24 cellular contexts compared by ENCODE assay signal in the genomic region with DNA sequence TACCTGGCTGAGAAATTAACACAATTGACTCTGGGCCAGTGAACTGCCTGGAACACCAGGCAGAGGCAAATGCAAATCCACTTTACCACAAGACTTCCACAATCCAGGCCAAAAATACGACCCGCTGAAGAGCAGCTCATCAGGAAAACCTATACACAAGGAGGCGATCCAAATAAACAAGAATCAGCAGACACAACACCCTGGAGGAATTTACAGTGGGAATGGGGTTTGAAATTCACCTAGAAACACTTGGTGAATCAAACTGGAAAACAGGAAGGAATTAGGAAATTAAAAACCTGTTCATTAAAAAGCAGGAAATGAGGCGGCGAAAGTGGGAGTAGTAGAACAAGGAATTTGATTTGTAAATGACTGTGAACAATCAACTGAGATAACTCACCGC.
"Had no signal": no experiment of that assay in that cellular context is flagged by ENCODE, and none has a peak within 500 bp of the region (broad histone marks: within the 10 kb centered on the region; RNA-seq: fewer than 3 reads in every experiment).

No MANE protein-coding gene starts in this region.

- H2AFZ ChIP-seq: hepatocyte, parathyroid adenoma had no signal

- H3K36me3 Mint-ChIP-seq: activated naive CD4-positive, alpha-beta T cell treated with anti-CD3 and anti-CD28 coated beads, Interleukin-2, amount 10 ng/mL, durations not matched to agents 7 days and 5 days had no signal

- H3K4me1 Mint-ChIP-seq: immature natural killer cell had no signal

- H3K4me2 ChIP-seq: hepatocyte had no signal

- H3K4me3 ChIP-seq: hepatocyte, sigmoid colon, upper lobe of left lung had no signal

- DNase-seq: activated CD4-positive, alpha-beta T cell treated with anti-CD3 and anti-CD28 coated beads for 4 hours; activated CD4-positive, alpha-beta T cell treated with anti-CD3 and anti-CD28 coated beads, Interleukin-2, amount 50 U/mL, for 48 hours; activated CD4-positive, CD25-positive, alpha-beta regulatory T cell; activated effector memory CD4-positive, alpha-beta T cell treated with Interleukin-2 at 50 U/mL for 16 hours; activated naive CD4-positive, alpha-beta T cell treated with anti-CD3 and anti-CD28 coated beads, Interleukin-2, amount 10 ng/mL, durations not matched to agents 7 days and 5 days; activated naive CD8-positive, alpha-beta T cell treated with anti-CD3 and anti-CD28 coated beads, Interleukin-2, amount 50 U/mL, for 24 hours; activated T-cell treated with anti-CD3 and anti-CD28 coated beads, Interleukin-2, amount 50 U/mL, for 72 hours; anterior cingulate cortex; effector CD8-positive, alpha-beta T cell; foreskin melanocyte; glutamatergic neuron; immature natural killer cell; mesenchymal stem cell; nucleus accumbens; sigmoid colon; stimulated activated CD4-positive, alpha-beta T cell treated with anti-CD3 and anti-CD28 coated beads, Interleukin-4, amount 100 ng/mL, for 1 hour; stimulated activated naive CD4-positive, alpha-beta T cell treated with Interleukin-2 at 50 U/mL for 16 hours; T-helper 9 cell; upper lobe of left lung had no signal

- H3K79me2 ChIP-seq: parathyroid adenoma had no signal

- H3K27ac Mint-ChIP-seq: activated naive CD4-positive, alpha-beta T cell treated with anti-CD3 and anti-CD28 coated beads, Interleukin-2, amount 10 ng/mL, durations not matched to agents 7 days and 5 days; activated naive CD8-positive, alpha-beta T cell treated with anti-CD3 and anti-CD28 coated beads, Interleukin-2, amount 50 U/mL, for 24 hours; activated T-cell treated with anti-CD3 and anti-CD28 coated beads, Interleukin-2, amount 50 U/mL, for 72 hours; dendritic cell treated with granulocyte-macrophage colony-stimulating factor and Interleukin-4, amounts not matched to agents 40 ng/mL and 50 ng/mL, for 4 days; immature natural killer cell had no signal

- H3K9me3 Mint-ChIP-seq: activated naive CD4-positive, alpha-beta T cell treated with anti-CD3 and anti-CD28 coated beads, Interleukin-2, amount 10 ng/mL, durations not matched to agents 7 days and 5 days; activated naive CD8-positive, alpha-beta T cell treated with anti-CD3 and anti-CD28 coated beads, Interleukin-2, amount 50 U/mL, for 24 hours; activated T-cell treated with anti-CD3 and anti-CD28 coated beads, Interleukin-2, amount 50 U/mL, for 72 hours; dendritic cell treated with granulocyte-macrophage colony-stimulating factor and Interleukin-4, amounts not matched to agents 40 ng/mL and 50 ng/mL, for 4 days had no signal

- H3K27ac ChIP-seq: hepatocyte, parathyroid adenoma, sigmoid colon, upper lobe of left lung had no signal

- H3K9me3 ChIP-seq: sigmoid colon, upper lobe of left lung had no signal

- H3K9ac ChIP-seq: parathyroid adenoma had no signal

- H3K27me3 ChIP-seq: hepatocyte, sigmoid colon, upper lobe of left lung had no signal

- ATAC-seq: activated naive CD8-positive, alpha-beta T cell treated with anti-CD3 and anti-CD28 coated beads, Interleukin-2, amount 50 U/mL, for 24 hours; activated T-cell treated with anti-CD3 and anti-CD28 coated beads, Interleukin-2, amount 50 U/mL, for 72 hours; esophagus mucosa had no signal

- H3K4me3 Mint-ChIP-seq: activated naive CD4-positive, alpha-beta T cell treated with anti-CD3 and anti-CD28 coated beads, Interleukin-2, amount 10 ng/mL, durations not matched to agents 7 days and 5 days; activated naive CD8-positive, alpha-beta T cell treated with anti-CD3 and anti-CD28 coated beads, Interleukin-2, amount 50 U/mL, for 24 hours; activated T-cell treated with anti-CD3 and anti-CD28 coated beads, Interleukin-2, amount 50 U/mL, for 72 hours; brain; dendritic cell treated with granulocyte-macrophage colony-stimulating factor and Interleukin-4, amounts not matched to agents 40 ng/mL and 50 ng/mL, for 4 days; immature natural killer cell had no signal

- H3K36me3 ChIP-seq: upper lobe of left lung had no signal
